In the genomic region with DNA sequence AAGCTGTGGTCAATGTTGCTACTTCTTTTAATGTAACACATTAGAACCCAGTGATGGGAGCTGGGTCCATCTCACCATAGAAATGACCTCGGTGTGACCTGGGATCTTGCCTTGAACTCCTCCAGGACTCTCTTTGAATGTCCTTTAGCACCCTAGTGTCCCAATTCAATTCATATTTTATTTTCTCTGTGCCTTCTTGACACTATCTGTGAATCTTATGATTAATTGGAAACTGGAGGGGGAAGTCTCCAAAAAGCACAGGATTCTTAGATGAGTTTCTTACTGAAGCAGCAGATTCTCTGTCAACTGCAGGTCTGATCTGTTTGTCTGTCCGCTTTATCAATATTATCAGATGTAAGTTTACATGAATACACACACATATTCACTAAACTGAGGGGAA, we compare ENCODE assay signal across 1 cellular context.
TF ChIP-seq lines count a peak whose summit lies in the region.

No MANE protein-coding gene starts in this region.

TF ChIP-seq in K562, 482 proteins besides CTCF, POLR2A, EP300 and RAD21:
- no peak for TF ChIP-seq ZNF354B (CRISPR knock-in tag; IDR thresholded peaks at IDR 0.05)
- TF ChIP-seq, protein P1, sequence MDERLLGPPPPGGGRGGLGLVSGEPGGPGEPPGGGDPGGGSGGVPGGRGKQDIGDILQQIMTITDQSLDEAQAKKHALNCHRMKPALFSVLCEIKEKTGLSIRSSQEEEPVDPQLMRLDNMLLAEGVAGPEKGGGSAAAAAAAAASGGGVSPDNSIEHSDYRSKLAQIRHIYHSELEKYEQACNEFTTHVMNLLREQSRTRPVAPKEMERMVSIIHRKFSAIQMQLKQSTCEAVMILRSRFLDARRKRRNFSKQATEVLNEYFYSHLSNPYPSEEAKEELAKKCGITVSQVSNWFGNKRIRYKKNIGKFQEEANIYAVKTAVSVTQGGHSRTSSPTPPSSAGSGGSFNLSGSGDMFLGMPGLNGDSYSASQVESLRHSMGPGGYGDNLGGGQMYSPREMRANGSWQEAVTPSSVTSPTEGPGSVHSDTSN (CRISPR knock-in tag; IDR thresholded peaks at IDR 0.05; ENCODE audit: low read depth) = no peak; the same call in 1 of the 2 replicates
- TF ChIP-seq, protein P1 (tag; conservative IDR thresholded peaks at IDR 0.05; ENCODE audit: low read depth) = peak; percentile 81
- peak; percentile 84 for TF ChIP-seq MEIS2 (IDR thresholded peaks at IDR 0.05; ENCODE audit: partially characterized antibody)
